Comparison of ENCODE assay signal across 21 cellular contexts in genomic region chr15:77622212-77622941, GRCh38. TPM values are rescaled to one million over a fixed set of nuclear protein-coding genes. Genes with fewer than 3 reads are reported as not detected.
DNase-seq lines count a peak whose midpoint lies in the region; ATAC-seq, FAIRE-seq and TF ChIP-seq lines count a peak whose summit lies in the region.
"Had no signal": no experiment of that assay in that cellular context is flagged by ENCODE, and none has a peak within 500 bp of the region (broad histone marks: within the 10 kb centered on the region; RNA-seq: fewer than 3 reads in every experiment).

No MANE protein-coding gene starts in this region.

- H3K27ac ChIP-seq in left ventricle myocardium inferior (replicated peaks) = no peak overlapping the region
- peak overlapping the region; percentile 86 for H3K27ac ChIP-seq in K562 (ENCODE audit: extremely low read depth, low read depth, low read length)
- no peak overlapping the region for H3K27ac ChIP-seq in right lobe of liver
- H3K27ac ChIP-seq in temporal lobe (ENCODE audit: low read depth, low read length) = peak overlapping the region; percentile 65
- no peak overlapping the region for H3K27ac ChIP-seq in effector memory CD4-positive, alpha-beta T cell (ENCODE audit: insufficient read depth, low read length, poor library complexity, severe bottlenecking)
- H3K27ac ChIP-seq: esophagus squamous epithelium, upper lobe of right lung had no signal

- H3K9me3 ChIP-seq in left ventricle myocardium inferior (replicated peaks) (no peaks in the 10 kb centered on the region), K562 (replicated peaks; ENCODE audit: control insufficient read depth, insufficient read depth, low read depth, low read length) (no peaks in the 10 kb centered on the region), right lobe of liver (no peaks in the 10 kb centered on the region)
- no peaks in the 10 kb centered on the region for H3K9me3 ChIP-seq in effector memory CD4-positive, alpha-beta T cell (ENCODE audit: control insufficient read depth, low read length)
- H3K9me3 ChIP-seq: esophagus squamous epithelium, upper lobe of right lung had no signal

- TF ChIP-seq POLR2A in K562 (conservative IDR thresholded peaks at IDR 0.05) (no peak), right lobe of liver (IDR thresholded peaks at IDR 0.05) (no peak)

- peaks cover 2% of the 10 kb centered on the region for H3K9me1 ChIP-seq in K562 (ENCODE audit: control insufficient read depth, insufficient read depth, low read length)

- peak overlapping the region; percentile 76 for H3K4me2 ChIP-seq in K562 (ENCODE audit: insufficient read depth, low read length)

- H3K4me1 ChIP-seq in left ventricle myocardium inferior (no peaks in the 10 kb centered on the region), K562 (replicated peaks in 1 of 2; ENCODE audit: control insufficient read depth in 2 of 2, insufficient read depth in 2 of 2, low read length in 2 of 2) (peaks cover 44 to 69% of the 10 kb centered on the region in 2 experiments), right lobe of liver (no peaks in the 10 kb centered on the region)
- H3K4me1 ChIP-seq in effector memory CD4-positive, alpha-beta T cell (ENCODE audit: control insufficient read depth, insufficient read depth, low read length, poor library complexity, severe bottlenecking) = no peaks in the 10 kb centered on the region
- H3K4me1 ChIP-seq: esophagus squamous epithelium, upper lobe of right lung had no signal

- TF ChIP-seq CTCF in left ventricle myocardium inferior (IDR thresholded peaks at IDR 0.05; ENCODE audit: borderline replicate concordance) = no peak
- no peak for TF ChIP-seq CTCF in K562 (IDR thresholded peaks at IDR 0.05 in 2 of 3, conservative IDR thresholded peaks at IDR 0.05 in 1 of 3; ENCODE audit: insufficient read depth in 2 of 3, low read depth in 1 of 3, low read length in 3 of 3)
- TF ChIP-seq CTCF in right lobe of liver (IDR thresholded peaks at IDR 0.05) = no peak

- peaks cover 27% of the 10 kb centered on the region; the same call in 2 of the 3 replicates for H3K79me2 ChIP-seq in K562 (ENCODE audit: control insufficient read depth, insufficient read depth, low read length)

- peak; percentile 40; the same call in 1 of the 2 replicates for TF ChIP-seq EP300 in K562 (IDR thresholded peaks at IDR 0.05; ENCODE audit: low read length)

- peak overlapping the region; percentile 72 to 81 for H3K9ac ChIP-seq in K562 (ENCODE audit: insufficient read depth in 1 of 2, low read depth in 2 of 2, low read length in 2 of 2)

- intact Hi-C loops in left cardiac atrium (cut with DNase I) = no loop called here
- intact Hi-C loops in left ventricle myocardium inferior (cut with micrococcal nuclease) = no loop called here
- intact Hi-C loops in K562 (cut with micrococcal nuclease) = no loop called here
- intact Hi-C loops in right lobe of liver (cut with DNase I) = no loop called here

- no peak overlapping the region for H3K4me3 ChIP-seq in left ventricle myocardium inferior
- H3K4me3 ChIP-seq in K562 = peak overlapping the region; percentile 5; the same call in 1 of the 2 replicates
- H3K4me3 ChIP-seq in right lobe of liver = no peak overlapping the region
- no peak overlapping the region for H3K4me3 ChIP-seq in effector memory CD4-positive, alpha-beta T cell (ENCODE audit: insufficient read depth, low read depth, low read length, poor library complexity, severe bottlenecking)
- H3K4me3 ChIP-seq: esophagus squamous epithelium, upper lobe of right lung had no signal

- in situ Hi-C loops in K562 (cut with MboI) = no loop called here

- TF ChIP-seq RAD21 in K562 (CRISPR knock-in tag; conservative IDR thresholded peaks at IDR 0.05 in 1 of 2, IDR thresholded peaks at IDR 0.05 in 1 of 2) = no peak

- no peaks in the 10 kb centered on the region for H4K20me1 ChIP-seq in K562 (replicated peaks; ENCODE audit: control insufficient read depth, insufficient read depth, low read length)

- peaks cover 8% of the 10 kb centered on the region for H3K27me3 ChIP-seq in left ventricle myocardium inferior (ENCODE audit: low read depth)
- H3K27me3 ChIP-seq in K562 (ENCODE audit: control insufficient read depth in 2 of 2, insufficient read depth in 2 of 2, low read length in 2 of 2) = no peaks in the 10 kb centered on the region
- H3K27me3 ChIP-seq in right lobe of liver = no peaks in the 10 kb centered on the region
- H3K27me3 ChIP-seq in effector memory CD4-positive, alpha-beta T cell (replicated peaks; ENCODE audit: control insufficient read depth, insufficient read depth, low read length, poor library complexity, severe bottlenecking) = no peaks in the 10 kb centered on the region
- H3K27me3 ChIP-seq: upper lobe of right lung had no signal

- CTCF ChIA-PET in K562 (lab: Yijun Ruan, JAX; ENCODE audit: low intra/inter-chr PET ratio) = no interaction called here

- H3K36me3 ChIP-seq in left ventricle myocardium inferior (no peaks in the 10 kb centered on the region), K562 (ENCODE audit: control insufficient read depth, insufficient read depth, low read length) (no peaks in the 10 kb centered on the region; the same call in 2 of the 3 replicates), right lobe of liver (no peaks in the 10 kb centered on the region)
- H3K36me3 ChIP-seq in effector memory CD4-positive, alpha-beta T cell (ENCODE audit: control insufficient read depth, insufficient read depth, low read length) = no peaks in the 10 kb centered on the region
- H3K36me3 ChIP-seq: esophagus squamous epithelium, upper lobe of right lung had no signal

- 3% methylated on average over 16 of the region's 22 CpGs for WGBS in K562 (ENCODE audit: insufficient coverage, low coverage, missing lambda C conversion rate)
- 31% methylated on average over 7 of the region's 22 CpGs for WGBS in right lobe of liver (ENCODE audit: insufficient coverage, low coverage, low lambda C conversion rate, missing lambda C conversion rate)

- peak overlapping the region; percentile 89 for H2AFZ ChIP-seq in K562 (ENCODE audit: low read depth, low read length)

- DNase-seq in left cardiac atrium (no peak), left ventricle myocardium inferior (no peak), K562 (ENCODE audit: extremely low read depth in 1 of 4, low spot score in 3 of 4) (peak; percentile 67 to 87 (median 74)), right lobe of liver (no peak), middle frontal gyrus (ENCODE audit: extremely low spot score, low spot score) (no peak)
- no peak for DNase-seq in effector memory CD4-positive, alpha-beta T cell
- no peak for DNase-seq in stimulated activated CD4-positive, alpha-beta T cell treated with anti-CD3 and anti-CD28 coated beads, Interleukin-1b, Interleukin-23, amount 100 ng/mL, for 48 hours
- DNase-seq: activated CD4-positive, CD25-positive, alpha-beta regulatory T cell treated with anti-CD3 and anti-CD28 coated beads, Interleukin-2, amount 50 U/mL, for 72 hours; activated CD8-positive, alpha-beta memory T cell treated with anti-CD3 and anti-CD28 coated beads, Interleukin-2, amount 10 ng/mL, durations not matched to agents 7 days and 5 days; CD4-positive, CD25-positive, alpha-beta regulatory T cell; esophagus squamous epithelium; immature natural killer cell; NCI-H187; SHP77 treated with DMSO at 0.1 percent for 48 hours; stimulated activated naive CD8-positive, alpha-beta T cell treated with anti-CD3 and anti-CD28 coated beads, Interleukin-15, Interleukin-2, amounts not matched to agents 100 U/mL and 50 U/mL, for 24 hours; T-helper 17 cell; upper lobe of right lung had no signal

- ATAC-seq in left cardiac atrium (peak; percentile 38 to 54), K562 (peak; percentile 53), right lobe of liver (peak in 3 of 4 donors; percentile 20 to 31 (median 26))
- ATAC-seq: activated CD8-positive, alpha-beta memory T cell treated with anti-CD3 and anti-CD28 coated beads, Interleukin-2, amount 10 ng/mL, durations not matched to agents 7 days and 5 days; sciatic nerve; stimulated activated naive CD8-positive, alpha-beta T cell treated with anti-CD3 and anti-CD28 coated beads, Interleukin-15, Interleukin-2, amounts not matched to agents 100 U/mL and 50 U/mL, for 24 hours; T-helper 17 cell; upper lobe of right lung had no signal

- FAIRE-seq in K562 (lab: Jason Lieb, UNC) = peak; percentile 79
- FAIRE-seq: bronchial epithelial cell had no signal

- POLR2A ChIA-PET in K562 (lab: Yijun Ruan, JAX) = interaction anchor here (0.8 to 1.5 kb wide), 3 partner anchors 11 to 171 kb away, joined by 5 to 8 read pairs (median 6); partner anchors contain the start of gene LINGO1

- no TSS peak for BruUV-seq in K562 (replicated peaks; lab: Mats Ljungman, UMichigan)

TF ChIP-seq in K562, 482 proteins besides CTCF, POLR2A, EP300 and RAD21 (continues in another document):
- TF ChIP-seq ZNF324 (CRISPR knock-in tag; IDR thresholded peaks at IDR 0.05) = no peak
- peak; percentile 22; the same call in 1 of the 2 replicates for TF ChIP-seq NCOR1 (IDR thresholded peaks at IDR 0.05)
- peak; percentile 68 for TF ChIP-seq DPF2 (IDR thresholded peaks at IDR 0.05)
- no peak for TF ChIP-seq MTA2 (IDR thresholded peaks at IDR 0.05; ENCODE audit: low read depth)
- TF ChIP-seq ZFP30 (CRISPR knock-in tag; IDR thresholded peaks at IDR 0.05; ENCODE audit: borderline replicate concordance) = no peak

RNA-seq across cellular contexts. Expression of gene LINGO1, which starts 10.3 kb away (rescaled TPM):
- 10 to 100 TPM in 1 of 2 donors, 1 to 10 TPM in 1; 7.7 to 30.5 TPM for total RNA-seq in left cardiac atrium
- 0.96 TPM for total RNA-seq in left ventricle myocardium inferior
- total RNA-seq in K562 (2011; cell fraction: chromatin; rRNA removed; ENCODE audit: low replicate concordance) = 11.5 and 26.9 TPM in 2 replicates
- 18.7 and 19.2 TPM in 2 replicates for total RNA-seq in K562 (2011; cell fraction: nucleolus; rRNA removed)
- total RNA-seq in K562 (2011; cell fraction: nucleoplasm; rRNA removed) = 24.1 and 38.6 TPM in 2 replicates
- total RNA-seq in K562 (2014; rRNA removed) = 2.1 and 3.3 TPM in 2 replicates
- total RNA-seq in K562 (2014; rRNA removed; fragmentation: Illumina TruSeq; extraction: Trizol) = 0.65 and 0.73 TPM in 2 replicates
- total RNA-seq in K562 (2015; rRNA removed; fragmentation: Illumina TruSeq; extraction: Trizol) = 2.0 TPM in 2 replicates
- 14.3 and 14.8 TPM in 2 replicates for total RNA-seq in K562 (2021)
- 12.4 and 19.4 TPM in 2 replicates for polyA plus RNA-seq in K562 (2011; rRNA removed)
- 14.2 and 25.6 TPM in 2 replicates for polyA plus RNA-seq in K562 (2011; cell fraction: cytosol; rRNA removed)
- 10.6 and 19.2 TPM in 2 replicates for polyA plus RNA-seq in K562 (2011; cell fraction: nucleus; rRNA removed)
- 8.0 and 8.2 TPM in 2 replicates for polyA plus RNA-seq in K562 (2012)
- polyA plus RNA-seq in K562 (2014; fragmentation: Illumina TruSeq; extraction: Trizol) = 15.3 and 19.0 TPM in 2 replicates
- polyA plus RNA-seq in K562 (2014; fragmentation: Nextera tagmentation; extraction: Ambion mirVana) = under 1 TPM; 0.07 to 0.08 TPM
- 8.1 and 9.3 TPM in 2 replicates for polyA plus RNA-seq in K562 (2014; rRNA removed)
- 5.8 and 8.8 TPM in 2 replicates for polyA minus RNA-seq in K562 (2011; rRNA and poly(A)+ RNA removed)
- polyA minus RNA-seq in K562 (2011; cell fraction: cytosol; rRNA and poly(A)+ RNA removed) = 14.6 and 15.2 TPM in 2 replicates
- polyA minus RNA-seq in K562 (2011; cell fraction: nucleus; rRNA and poly(A)+ RNA removed) = 3.4 and 3.8 TPM in 2 replicates
- 1 to 10 TPM in 1 of 6 experiments, under 1 TPM in 5; 0.31 to 1.2 (median 0.39) TPM for total RNA-seq in right lobe of liver
- total RNA-seq in temporal lobe = 46.2 TPM
- total RNA-seq: activated CD8-positive, alpha-beta memory T cell treated with anti-CD3 and anti-CD28 coated beads, Interleukin-2, amount 10 ng/mL, durations not matched to agents 7 days and 5 days; bronchial epithelial cell; CD4-positive, CD25-positive, alpha-beta regulatory T cell; mononuclear cell; T-helper 17 cell had no signal
- polyA plus RNA-seq: CD4-positive, CD25-positive, alpha-beta regulatory T cell; immature natural killer cell had no signal

Comparison
In these comparisons a context has a peak if more than half of its experiments do, and no peak if none do; other contexts are left out.
1. DNase-seq: peak in K562 (4 of 4); none in left cardiac atrium (single experiment), left ventricle myocardium inferior (single experiment), right lobe of liver (0 of 3), middle frontal gyrus (single experiment), effector memory CD4-positive, alpha-beta T cell (0 of 3) and stimulated activated CD4-positive, alpha-beta T cell treated with anti-CD3 and anti-CD28 coated beads, Interleukin-1b, Interleukin-23, amount 100 ng/mL, for 48 hours (single experiment).
2. H3K27ac ChIP-seq: peak in K562 (single experiment) and temporal lobe (single experiment); none in left ventricle myocardium inferior (single experiment), right lobe of liver (0 of 3) and effector memory CD4-positive, alpha-beta T cell (single experiment).
3. Peak in every context shown above with its lines, with median percentiles within 50 percentile points of each other: ATAC-seq.